20 cellular contexts compared by ENCODE assay signal in the genomic region with DNA sequence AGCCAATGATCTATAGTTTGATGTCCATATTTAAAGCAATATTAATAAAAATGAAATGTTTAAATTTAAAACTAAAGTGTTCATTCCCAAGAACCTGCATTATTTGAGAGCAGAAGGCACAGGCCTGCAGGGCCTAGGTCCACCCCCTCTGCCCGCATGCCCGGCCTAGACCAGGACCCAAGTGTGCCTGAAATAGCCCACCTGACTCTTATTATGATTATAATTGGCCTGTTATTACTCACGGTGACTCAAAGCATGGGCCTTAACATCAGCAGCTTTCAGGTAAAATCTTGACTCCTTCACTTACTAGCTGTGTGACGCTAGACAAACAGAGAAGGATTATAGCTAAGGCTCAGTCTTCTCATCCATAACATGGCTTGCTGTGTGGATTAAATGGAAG.
DNase-seq lines count a peak whose midpoint lies in the region; ATAC-seq and TF ChIP-seq lines count a peak whose summit lies in the region.
"Had no signal": no experiment of that assay in that cellular context is flagged by ENCODE, and none has a peak within 500 bp of the region (broad histone marks: within the 10 kb centered on the region; RNA-seq: fewer than 3 reads in every experiment).

No MANE protein-coding gene starts in this region.

- no peak for DNase-seq in CD4-positive, CD25-positive, alpha-beta regulatory T cell
- DNase-seq in foreskin keratinocyte = no peak
- no peak for DNase-seq in GF-D8 (lab: John Stamatoyannopoulos, UW)
- no peak for DNase-seq in H4 (ENCODE audit: low spot score)
- DNase-seq in H7 = no peak
- DNase-seq: activated CD4-positive, alpha-beta T cell treated with anti-CD3 and anti-CD28 coated beads, Interleukin-2, amount 50 U/mL, for 4 hours; effector memory CD4-positive, alpha-beta T cell; esophagus squamous epithelium; NCI-H1417 treated with DMSO at 0.1 percent for 48 hours; NCI-H526 treated with DMSO at 0.1 percent for 48 hours; SHP77; stimulated activated CD4-positive, alpha-beta T cell treated with anti-CD3 and anti-CD28 coated beads, Interleukin-4, amount 100 ng/mL, for 4 hours had no signal

- H3K9me3 ChIP-seq in CD4-positive, CD25-positive, alpha-beta regulatory T cell (ENCODE audit: control insufficient read depth in 2 of 2, low read length in 2 of 2) = no peaks in the 10 kb centered on the region
- H3K9me3 ChIP-seq: esophagus squamous epithelium, prostate gland had no signal

- no peaks in the 10 kb centered on the region for H3K27me3 Mint-ChIP-seq in CD4-positive, CD25-positive, alpha-beta regulatory T cell
- no peaks in the 10 kb centered on the region for H3K27me3 Mint-ChIP-seq in brain
- H3K27me3 Mint-ChIP-seq: activated naive CD8-positive, alpha-beta T cell had no signal

- H3K9me3 Mint-ChIP-seq in CD4-positive, CD25-positive, alpha-beta regulatory T cell = peaks cover 0 to 2% (median 0%) of the 10 kb centered on the region in 7 donors
- H3K9me3 Mint-ChIP-seq in brain = no peaks in the 10 kb centered on the region
- H3K9me3 Mint-ChIP-seq: neural progenitor cell had no signal

- no peaks in the 10 kb centered on the region for H3K4me1 ChIP-seq in CD4-positive, CD25-positive, alpha-beta regulatory T cell (ENCODE audit: control insufficient read depth, insufficient read depth, low read length, poor library complexity, severe bottlenecking)
- H3K4me1 ChIP-seq in foreskin keratinocyte = no peaks in the 10 kb centered on the region
- H3K4me1 ChIP-seq: esophagus squamous epithelium, prostate gland had no signal

- no peak overlapping the region for H3K27ac ChIP-seq in CD4-positive, CD25-positive, alpha-beta regulatory T cell (ENCODE audit: insufficient read depth, low read length, poor library complexity, severe bottlenecking)
- H3K27ac ChIP-seq in foreskin keratinocyte = no peak overlapping the region
- H3K27ac ChIP-seq: esophagus squamous epithelium, neural progenitor cell, prostate gland had no signal

- H3K4me1 Mint-ChIP-seq in CD4-positive, CD25-positive, alpha-beta regulatory T cell = peaks cover 19 to 32% (median 26%) of the 10 kb centered on the region in 4 donors
- peaks cover 34% of the 10 kb centered on the region for H3K4me1 Mint-ChIP-seq in brain

- peaks cover 48% of the 10 kb centered on the region for H3K36me3 ChIP-seq in CD4-positive, CD25-positive, alpha-beta regulatory T cell (ENCODE audit: control insufficient read depth, insufficient read depth, low read length)
- no peaks in the 10 kb centered on the region for H3K36me3 ChIP-seq in H7 (replicated peaks; ENCODE audit: control insufficient read depth, insufficient read depth, low read length)
- H3K36me3 ChIP-seq: esophagus squamous epithelium, neural progenitor cell, prostate gland had no signal

- H3K36me3 Mint-ChIP-seq in CD4-positive, CD25-positive, alpha-beta regulatory T cell = peaks cover 47% of the 10 kb centered on the region
- peaks cover 42% of the 10 kb centered on the region for H3K36me3 Mint-ChIP-seq in brain

- TF ChIP-seq CTCF in brain (conservative IDR thresholded peaks at IDR 0.05) = no peak
- no peak for TF ChIP-seq CTCF in foreskin keratinocyte (conservative IDR thresholded peaks at IDR 0.05)

- no peak overlapping the region for H3K4me3 Mint-ChIP-seq in CD4-positive, CD25-positive, alpha-beta regulatory T cell
- no peak overlapping the region for H3K4me3 Mint-ChIP-seq in brain
- H3K4me3 Mint-ChIP-seq: activated naive CD8-positive, alpha-beta T cell; CD14-positive monocyte; neural progenitor cell had no signal

- H3K4me3 ChIP-seq in CD4-positive, CD25-positive, alpha-beta regulatory T cell (ENCODE audit: low read depth, low read length) = no peak overlapping the region
- no peak overlapping the region for H3K4me3 ChIP-seq in H7 (ENCODE audit: insufficient read depth, low read depth, low read length)
- H3K4me3 ChIP-seq: esophagus squamous epithelium, neural progenitor cell, prostate gland, smooth muscle cell had no signal

- ATAC-seq in CD4-positive, CD25-positive, alpha-beta regulatory T cell (ENCODE audit: low read depth in 2 of 2) = no peak
- peak; percentile 89 for ATAC-seq in GM18502 (IDR thresholded peaks at IDR 0.05; ENCODE audit: poor library complexity, unreplicated experiment)
- peak; percentile 84 for ATAC-seq in HG02885 (IDR thresholded peaks at IDR 0.05; ENCODE audit: poor library complexity, unreplicated experiment)
- no peak for ATAC-seq in foreskin keratinocyte

- no peaks in the 10 kb centered on the region for H3K27me3 ChIP-seq in CD4-positive, CD25-positive, alpha-beta regulatory T cell (ENCODE audit: control insufficient read depth, insufficient read depth, low read length)
- H3K27me3 ChIP-seq in foreskin keratinocyte = no peaks in the 10 kb centered on the region
- H3K27me3 ChIP-seq in H7 (ENCODE audit: control insufficient read depth, insufficient read depth, low read length) = no peaks in the 10 kb centered on the region
- H3K27me3 ChIP-seq: esophagus squamous epithelium, neural progenitor cell had no signal

- peak overlapping the region in 2 of 3 donors; percentile 18 to 37 for H3K27ac Mint-ChIP-seq in CD4-positive, CD25-positive, alpha-beta regulatory T cell
- peak overlapping the region in 4 of 5 experiments; percentile 44 to 90 (median 78) for H3K27ac Mint-ChIP-seq in brain
- H3K27ac Mint-ChIP-seq: activated naive CD8-positive, alpha-beta T cell; neural progenitor cell had no signal

Comparison
In these comparisons a context has a peak if more than half of its experiments do, and no peak if none do; other contexts are left out.
1. ATAC-seq: peak in GM18502 (single experiment) and HG02885 (single experiment); none in CD4-positive, CD25-positive, alpha-beta regulatory T cell (0 of 2) and foreskin keratinocyte (single experiment).